In the genomic region with DNA sequence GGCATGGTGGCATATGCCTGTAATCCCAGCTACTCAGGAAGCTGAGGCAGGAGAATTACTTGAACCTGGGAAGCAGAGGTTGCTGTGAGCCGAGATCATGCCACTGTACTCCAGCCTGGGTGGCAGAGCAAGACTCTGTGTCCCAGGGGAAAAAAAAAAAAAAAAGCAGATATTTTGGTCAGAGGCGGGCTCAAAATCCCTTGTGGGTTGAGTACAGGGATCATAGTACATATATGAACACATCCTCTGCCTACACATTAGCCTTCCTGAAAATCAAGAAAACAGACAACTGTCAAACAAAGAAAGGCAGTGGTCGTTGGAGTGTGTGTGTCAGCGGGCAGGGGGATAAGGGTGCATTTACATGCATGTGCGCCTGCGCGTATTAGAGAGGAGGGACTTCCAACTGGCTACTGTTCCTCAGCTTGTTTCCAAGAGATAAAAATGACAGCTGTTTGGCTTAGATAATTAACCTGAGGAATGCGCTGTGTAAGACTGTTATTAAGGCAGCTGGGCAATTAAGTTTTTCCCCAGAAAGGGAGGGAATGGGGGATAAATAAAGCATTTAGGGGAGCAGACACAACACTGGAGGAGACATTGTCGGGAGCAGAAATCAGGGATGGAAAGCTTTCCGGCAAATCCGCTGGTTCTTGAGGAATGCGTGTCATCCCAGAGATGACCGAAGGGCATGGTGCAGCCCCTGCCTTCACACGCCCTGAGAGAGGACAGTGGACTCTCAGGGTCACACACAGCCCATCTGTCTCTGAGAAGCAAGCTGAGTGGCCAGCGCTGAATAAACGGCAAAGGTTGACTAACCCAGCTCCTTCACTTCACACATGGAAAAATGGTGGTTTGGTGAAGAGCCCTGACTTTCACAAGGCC, we compare ENCODE assay signal across 1 cellular context.
A peak's percentile ranks its signal among the peaks of the same experiment; 100 is the strongest.
TF ChIP-seq lines count a peak whose summit lies in the region.

No MANE protein-coding gene starts in this region.

TF ChIP-seq in K562, 482 proteins besides CTCF, POLR2A, EP300 and RAD21 (continued from another document and continues in another):
- no peak for TF ChIP-seq CREB3 (tag; conservative IDR thresholded peaks at IDR 0.05; ENCODE audit: low read depth)
- no peak for TF ChIP-seq BRCA1 (IDR thresholded peaks at IDR 0.05)
- TF ChIP-seq BRCA1 (CRISPR knock-in tag; IDR thresholded peaks at IDR 0.05) = no peak
- peak; percentile 95 for TF ChIP-seq TCF3 (CRISPR knock-in tag; IDR thresholded peaks at IDR 0.05)
- peak; percentile 37; the same call in 1 of the 2 replicates for TF ChIP-seq MTA3 (IDR thresholded peaks at IDR 0.05; ENCODE audit: borderline replicate concordance)
- no peak for TF ChIP-seq ILK (tag; IDR thresholded peaks at IDR 0.05; ENCODE audit: borderline replicate concordance, low read depth)
- no peak for TF ChIP-seq PCBP1 (IDR thresholded peaks at IDR 0.05; ENCODE audit: low read depth, low read length, poor library complexity, severe bottlenecking)
- no peak for TF ChIP-seq THRA (IDR thresholded peaks at IDR 0.05)
- no peak for TF ChIP-seq MYBL2 (IDR thresholded peaks at IDR 0.05; ENCODE audit: low read depth)
- no peak for TF ChIP-seq MYBL2 (CRISPR knock-in tag; IDR thresholded peaks at IDR 0.05; ENCODE audit: borderline replicate concordance)
- peak; percentile 98 for TF ChIP-seq ARID1B (IDR thresholded peaks at IDR 0.05)
- no peak for TF ChIP-seq ZNF518B (CRISPR knock-in tag; IDR thresholded peaks at IDR 0.05)
- TF ChIP-seq SP2 (IDR thresholded peaks at IDR 0.05; ENCODE audit: extremely low read depth, low read depth, low read length, poor library complexity, severe bottlenecking) = no peak
- TF ChIP-seq ATF7 (IDR thresholded peaks at IDR 0.05) = peak; percentile 37; the same call in 1 of the 2 replicates
- TF ChIP-seq ZNF253 (CRISPR knock-in tag; conservative IDR thresholded peaks at IDR 0.05) = no peak
- TF ChIP-seq, protein P1, sequence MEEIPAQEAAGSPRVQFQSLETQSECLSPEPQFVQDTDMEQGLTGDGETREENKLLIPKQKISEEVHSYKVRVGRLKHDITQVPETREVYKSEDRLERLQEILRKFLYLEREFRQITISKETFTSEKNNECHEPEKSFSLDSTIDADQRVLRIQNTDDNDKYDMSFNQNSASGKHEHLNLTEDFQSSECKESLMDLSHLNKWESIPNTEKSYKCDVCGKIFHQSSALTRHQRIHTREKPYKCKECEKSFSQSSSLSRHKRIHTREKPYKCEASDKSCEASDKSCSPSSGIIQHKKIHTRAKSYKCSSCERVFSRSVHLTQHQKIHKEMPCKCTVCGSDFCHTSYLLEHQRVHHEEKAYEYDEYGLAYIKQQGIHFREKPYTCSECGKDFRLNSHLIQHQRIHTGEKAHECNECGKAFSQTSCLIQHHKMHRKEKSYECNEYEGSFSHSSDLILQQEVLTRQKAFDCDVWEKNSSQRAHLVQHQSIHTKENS (CRISPR knock-in tag; IDR thresholded peaks at IDR 0.05) = no peak
- no peak for TF ChIP-seq SRSF3 (IDR thresholded peaks at IDR 0.05; ENCODE audit: insufficient read depth, low read length)
- TF ChIP-seq PTTG1 (tag; IDR thresholded peaks at IDR 0.05; ENCODE audit: low read depth) = no peak
- peak; percentile 98 for TF ChIP-seq TEAD4 (IDR thresholded peaks at IDR 0.05; ENCODE audit: low read length)
- TF ChIP-seq TEAD4 (CRISPR knock-in tag; IDR thresholded peaks at IDR 0.05; ENCODE audit: borderline replicate concordance) = no peak
- TF ChIP-seq E2F3 (CRISPR knock-in tag; IDR thresholded peaks at IDR 0.05) = 0 out of 2 replicates have a peak, but pooled peaks have one; percentile 24
- TF ChIP-seq BCL6 (CRISPR knock-in tag; IDR thresholded peaks at IDR 0.05) = peak; percentile 18; the same call in 1 of the 2 replicates
- peak in 1 of 2 experiments; percentile 49; a peak in 2 of 4 replicates for TF ChIP-seq ZNF639 (CRISPR knock-in tag; conservative IDR thresholded peaks at IDR 0.05 in 1 of 2, IDR thresholded peaks at IDR 0.05 in 1 of 2)
- peak; percentile 17 for TF ChIP-seq CHD4 (IDR thresholded peaks at IDR 0.05; ENCODE audit: insufficient read depth, insufficient replicate concordance, low read depth, low read length, poor library complexity, severe bottlenecking)
- TF ChIP-seq ZKSCAN8 (CRISPR knock-in tag; IDR thresholded peaks at IDR 0.05) = no peak
- TF ChIP-seq, protein P2, sequence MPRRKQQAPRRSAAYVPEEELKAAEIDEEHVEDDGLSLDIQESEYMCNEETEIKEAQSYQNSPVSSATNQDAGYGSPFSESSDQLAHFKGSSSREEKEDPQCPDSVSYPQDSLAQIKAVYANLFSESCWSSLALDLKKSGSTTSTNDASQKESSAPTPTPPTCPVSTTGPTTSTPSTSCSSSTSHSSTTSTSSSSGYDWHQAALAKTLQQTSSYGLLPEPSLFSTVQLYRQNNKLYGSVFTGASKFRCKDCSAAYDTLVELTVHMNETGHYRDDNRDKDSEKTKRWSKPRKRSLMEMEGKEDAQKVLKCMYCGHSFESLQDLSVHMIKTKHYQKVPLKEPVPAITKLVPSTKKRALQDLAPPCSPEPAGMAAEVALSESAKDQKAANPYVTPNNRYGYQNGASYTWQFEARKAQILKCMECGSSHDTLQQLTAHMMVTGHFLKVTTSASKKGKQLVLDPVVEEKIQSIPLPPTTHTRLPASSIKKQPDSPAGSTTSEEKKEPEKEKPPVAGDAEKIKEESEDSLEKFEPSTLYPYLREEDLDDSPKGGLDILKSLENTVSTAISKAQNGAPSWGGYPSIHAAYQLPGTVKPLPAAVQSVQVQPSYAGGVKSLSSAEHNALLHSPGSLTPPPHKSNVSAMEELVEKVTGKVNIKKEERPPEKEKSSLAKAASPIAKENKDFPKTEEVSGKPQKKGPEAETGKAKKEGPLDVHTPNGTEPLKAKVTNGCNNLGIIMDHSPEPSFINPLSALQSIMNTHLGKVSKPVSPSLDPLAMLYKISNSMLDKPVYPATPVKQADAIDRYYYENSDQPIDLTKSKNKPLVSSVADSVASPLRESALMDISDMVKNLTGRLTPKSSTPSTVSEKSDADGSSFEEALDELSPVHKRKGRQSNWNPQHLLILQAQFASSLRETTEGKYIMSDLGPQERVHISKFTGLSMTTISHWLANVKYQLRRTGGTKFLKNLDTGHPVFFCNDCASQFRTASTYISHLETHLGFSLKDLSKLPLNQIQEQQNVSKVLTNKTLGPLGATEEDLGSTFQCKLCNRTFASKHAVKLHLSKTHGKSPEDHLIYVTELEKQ (CRISPR knock-in tag; IDR thresholded peaks at IDR 0.05) = no peak
- peak; percentile 76 for TF ChIP-seq CCNT2 (IDR thresholded peaks at IDR 0.05; ENCODE audit: borderline replicate concordance, extremely low read depth, insufficient read length, low read depth, low read length)
- peak; percentile 41; the same call in 1 of the 2 replicates for TF ChIP-seq NBN (IDR thresholded peaks at IDR 0.05; ENCODE audit: low read depth)
- TF ChIP-seq ZNF644 (tag; IDR thresholded peaks at IDR 0.05; ENCODE audit: low read depth) = 0 out of 2 replicates have a peak, but pooled peaks have one; percentile 29
- TF ChIP-seq POU5F1 (IDR thresholded peaks at IDR 0.05; ENCODE audit: borderline replicate concordance, low read depth, low read length, partially characterized antibody) = no peak
- TF ChIP-seq NFIC (IDR thresholded peaks at IDR 0.05) = peak; percentile 78
- TF ChIP-seq PRMT5 (CRISPR knock-in tag; IDR thresholded peaks at IDR 0.05) = no peak
- peak; percentile 98 for TF ChIP-seq DACH1 (IDR thresholded peaks at IDR 0.05; ENCODE audit: partially characterized antibody)
- no peak for TF ChIP-seq HOMEZ (CRISPR knock-in tag; IDR thresholded peaks at IDR 0.05)
- peak in 1 of 2 experiments; percentile 58; a peak in 1 of 4 replicates for TF ChIP-seq MAZ (CRISPR knock-in tag; conservative IDR thresholded peaks at IDR 0.05 in 1 of 2, IDR thresholded peaks at IDR 0.05 in 1 of 2)
- TF ChIP-seq NFYB (IDR thresholded peaks at IDR 0.05; ENCODE audit: extremely low read depth, insufficient read length) = no peak
- TF ChIP-seq SFPQ (IDR thresholded peaks at IDR 0.05; ENCODE audit: low read depth, low read length) = no peak
- TF ChIP-seq GTF2A2 (tag; IDR thresholded peaks at IDR 0.05) = peak; percentile 33; the same call in 1 of the 2 replicates
- TF ChIP-seq TRIM25 (IDR thresholded peaks at IDR 0.05; ENCODE audit: borderline replicate concordance) = no peak
- TF ChIP-seq SMARCC2 (IDR thresholded peaks at IDR 0.05; ENCODE audit: low read depth) = peak; percentile 89
